1 cellular context compared by ENCODE assay signal in genomic region chr6:27752038-27752885, GRCh38.
TF ChIP-seq lines count a peak whose summit lies in the region.

No MANE protein-coding gene starts in this region.

TF ChIP-seq in GM12878, 131 proteins besides CTCF, POLR2A, EP300 and RAD21 (continued from another document and continues in another):
- TF ChIP-seq RELB (IDR thresholded peaks at IDR 0.05; ENCODE audit: low read depth) (no peak), PAX8 (IDR thresholded peaks at IDR 0.05) (no peak), ELK1 (IDR thresholded peaks at IDR 0.05; ENCODE audit: low read depth, low read length) (no peak), ZSCAN29 (IDR thresholded peaks at IDR 0.05) (0 out of 2 replicates have a peak, but pooled peaks have one; percentile 17), ZNF217 (IDR thresholded peaks at IDR 0.05) (peak; percentile 86), BHLHE40 (IDR thresholded peaks at IDR 0.05; ENCODE audit: borderline replicate concordance in 1 of 2, low read depth in 2 of 2, low read length in 1 of 2) (0 out of 4 replicates have a peak, but pooled peaks of 1 of the 2 experiments have one; percentile 43), BMI1 (IDR thresholded peaks at IDR 0.05; ENCODE audit: borderline replicate concordance) (no peak), SMARCA5 (IDR thresholded peaks at IDR 0.05) (peak; percentile 88), ZNF687 (IDR thresholded peaks at IDR 0.05) (no peak), SRF (IDR thresholded peaks at IDR 0.05; ENCODE audit: low read depth in 2 of 2, low read length in 2 of 2) (no peak), SPI1 (IDR thresholded peaks at IDR 0.05; ENCODE audit: borderline replicate concordance, insufficient read depth, low read depth, low read length) (no peak), FOXM1 (IDR thresholded peaks at IDR 0.05; ENCODE audit: low read depth, low read length) (no peak), SIN3A (IDR thresholded peaks at IDR 0.05; ENCODE audit: low read depth, low read length) (0 out of 2 replicates have a peak, but pooled peaks have one; percentile 33), EZH2 (IDR thresholded peaks at IDR 0.05; ENCODE audit: borderline replicate concordance, control insufficient read depth, low read depth, low read length) (no peak), ZNF207 (IDR thresholded peaks at IDR 0.05; ENCODE audit: borderline replicate concordance) (0 out of 2 replicates have a peak, but pooled peaks have one; percentile 18), HDAC6 (IDR thresholded peaks at IDR 0.05; ENCODE audit: unreplicated experiment) (no peak), CBX3 (IDR thresholded peaks at IDR 0.05; ENCODE audit: borderline replicate concordance, low read depth) (no peak), SMC3 (IDR thresholded peaks at IDR 0.05; ENCODE audit: borderline replicate concordance, low read length) (peak; percentile 61; the same call in 1 of the 2 replicates), MEF2B (IDR thresholded peaks at IDR 0.05; ENCODE audit: partially characterized antibody, poor library complexity, severe bottlenecking) (no peak), LARP7 (IDR thresholded peaks at IDR 0.05) (no peak), POLR2AphosphoS5 (IDR thresholded peaks at IDR 0.05; ENCODE audit: low read length) (no peak), CUX1 (IDR thresholded peaks at IDR 0.05; ENCODE audit: insufficient replicate concordance, low read depth, low read length) (no peak), ZBTB33 (IDR thresholded peaks at IDR 0.05) (peak; percentile 65; the same call in 1 of the 2 replicates), NRF1 (conservative IDR thresholded peaks at IDR 0.05; ENCODE audit: low read depth, low read length) (no peak), EGR1 (IDR thresholded peaks at IDR 0.05; ENCODE audit: borderline replicate concordance in 1 of 2, low read depth in 2 of 2, low read length in 2 of 2) (no peak), ZBTB11 (CRISPR knock-in tag; IDR thresholded peaks at IDR 0.05) (no peak), E2F8 (IDR thresholded peaks at IDR 0.05; ENCODE audit: low read depth, partially characterized antibody) (no peak), SMAD1 (IDR thresholded peaks at IDR 0.05; ENCODE audit: low read depth, partially characterized antibody) (no peak), ASH2L (IDR thresholded peaks at IDR 0.05; ENCODE audit: borderline replicate concordance, low read depth) (no peak), CBX5 (IDR thresholded peaks at IDR 0.05; ENCODE audit: low read depth) (no peak), TAF1 (IDR thresholded peaks at IDR 0.05; ENCODE audit: borderline replicate concordance, low read depth, low read length) (no peak), PBX3 (IDR thresholded peaks at IDR 0.05; ENCODE audit: insufficient replicate concordance, low read depth, low read length) (no peak), IRF4 (IDR thresholded peaks at IDR 0.05; ENCODE audit: low read depth, low read length) (no peak), IKZF2 (IDR thresholded peaks at IDR 0.05) (peak; percentile 3 to 7; a peak in 3 of 4 replicates)
